In the genomic region with DNA sequence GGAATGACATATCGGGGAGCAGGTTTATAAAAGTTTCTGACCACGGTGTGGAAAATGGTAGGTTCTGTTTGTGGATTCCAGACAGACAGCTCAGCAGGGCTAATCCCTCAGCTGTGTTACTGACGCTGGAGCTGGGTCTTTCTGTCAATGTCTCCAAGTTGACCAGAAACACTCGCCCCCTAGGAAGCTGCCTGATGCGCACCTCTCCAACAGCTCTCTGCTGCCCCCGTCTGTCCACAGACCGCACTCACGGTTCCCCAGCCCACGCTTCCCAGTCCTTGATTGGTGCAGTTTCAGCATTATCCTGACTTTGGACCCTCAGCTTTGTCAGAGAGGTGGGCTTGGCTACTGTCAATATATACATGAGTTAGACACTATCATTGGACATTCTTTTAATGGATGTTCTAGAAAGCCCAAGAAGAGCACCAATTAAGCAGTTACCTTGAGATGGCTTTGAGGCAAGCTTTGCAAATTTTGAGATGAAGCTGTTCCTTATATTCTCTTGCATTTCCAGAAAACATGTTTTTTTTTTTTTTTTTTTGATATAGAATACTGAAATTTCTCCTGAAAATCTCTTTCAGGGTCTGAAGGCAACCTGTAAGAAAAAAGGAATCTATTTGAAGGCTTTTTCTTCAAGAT, we compare ENCODE assay signal across 8 cellular contexts.
DNase-seq lines count a peak whose midpoint lies in the region; ATAC-seq and TF ChIP-seq lines count a peak whose summit lies in the region.

No MANE protein-coding gene starts in this region.

- POLR2A ChIA-PET in activated B cell treated with CpG ODN at 0.5 μM for 24 hours (lab: Charles Lee): interaction anchor here (0.9 kb wide), 2 partner anchors 196 to 603 kb away, joined by 3 to 4 read pairs; no protein-coding TSS in a partner anchor

- no peaks in the 10 kb centered on the region for H3K79me2 ChIP-seq in mammary epithelial cell (ENCODE audit: insufficient read depth, low read length)

- H3K27ac Mint-ChIP-seq in activated B cell treated with CpG ODN at 0.5 μM for 24 hours: no peak overlapping the region

- WGBS in mammary epithelial cell (ENCODE audit: low coverage, missing lambda C conversion rate): 20% methylated on average over 9 of the region's 9 CpGs

- H3K4me1 ChIP-seq in mammary epithelial cell (ENCODE audit: insufficient read depth, low read length): no peaks in the 10 kb centered on the region

- dilution Hi-C loops in mammary epithelial cell (cut with HindIII; ENCODE audit: low sequenced_read_pairs): loop anchor here (25.0 kb wide), 1 partner anchor 404 kb away; no protein-coding TSS in a partner anchor

- no peak overlapping the region for H3K4me3 Mint-ChIP-seq in activated B cell treated with CpG ODN at 0.5 μM for 24 hours

- CTCF ChIA-PET in activated B cell treated with CpG ODN at 0.5 μM for 24 hours (lab: Charles Lee): interaction anchor here (0.7 to 3.8 kb wide), 52 partner anchors 8 to 1239 kb away, joined by 3 to 140 read pairs (median 4); partner anchors contain the start of gene TBC1D5
- CTCF ChIA-PET in mammary epithelial cell (lab: Charles Lee; ENCODE audit: low non-redundant PET): interaction anchor here (0.5 to 1.3 kb wide), 5 partner anchors 79 to 944 kb away, joined by 3 to 10 read pairs (median 6); no protein-coding TSS in a partner anchor

- H2AFZ ChIP-seq in mammary epithelial cell (ENCODE audit: low read depth, low read length): no peak overlapping the region

- ATAC-seq in HG02840 (IDR thresholded peaks at IDR 0.05; ENCODE audit: low FRiP score, unreplicated experiment): peak; percentile 79
- peak; percentile 93 for ATAC-seq in activated B cell treated with CpG ODN at 0.5 μM for 24 hours (ENCODE audit: low read depth)

- in situ Hi-C loops in mammary epithelial cell (cut with MboI; ENCODE audit: low sequenced_read_pairs in 2 of 2): loop anchor here (25.0 kb wide), 4 partner anchors 204 to 579 kb away; no protein-coding TSS in a partner anchor

- H3K36me3 Mint-ChIP-seq in activated B cell treated with CpG ODN at 0.5 μM for 24 hours (ENCODE audit: low read depth): no peaks in the 10 kb centered on the region

- peak; percentile 39 to 56 for DNase-seq in NCI-H524 (lab: John Stamatoyannopoulos, UW)
- DNase-seq in NCI-H524 treated with DMSO at 0.1 percent for 48 hours (lab: John Stamatoyannopoulos, UW): no peak
- DNase-seq in NCI-H1930 (lab: John Stamatoyannopoulos, UW): peak; percentile 1 to 6
- DNase-seq in activated B cell treated with CpG ODN at 0.5 μM for 24 hours: peak; percentile 72
- DNase-seq in mammary epithelial cell: peak; percentile 23
- peak; percentile 58 for DNase-seq in kidney glomerular epithelial cell (lab: John Stamatoyannopoulos, UW)
- DNase-seq in stimulated activated CD4-positive, alpha-beta T cell treated with anti-CD3 and anti-CD28 coated beads, Interleukin-4, amount 100 ng/mL, for 1 hour: peak; percentile 77

- intact Hi-C loops in activated B cell treated with CpG ODN at 0.5 μM for 24 hours (cut with micrococcal nuclease) (loop anchor here (1.0 to 5.0 kb wide), 6 partner anchors 196 to 1240 kb away; no protein-coding TSS in a partner anchor), mammary epithelial cell (cut with micrococcal nuclease) (loop anchor here (1.0 to 2.0 kb wide), 5 partner anchors 197 to 454 kb away; no protein-coding TSS in a partner anchor)

- H3K36me3 ChIP-seq in mammary epithelial cell (ENCODE audit: insufficient read depth, low read length): no peaks in the 10 kb centered on the region

- no peak overlapping the region for H3K4me3 ChIP-seq in mammary epithelial cell (replicated peaks in 1 of 3; ENCODE audit: insufficient read depth in 1 of 3, low read depth in 2 of 3, low read length in 3 of 3)

- no peak overlapping the region for H3K27ac ChIP-seq in mammary epithelial cell (ENCODE audit: insufficient read depth, low read depth, low read length)

- no peak overlapping the region for H3K4me2 ChIP-seq in mammary epithelial cell (ENCODE audit: insufficient read depth, low read depth, low read length)

- TF ChIP-seq CTCF in activated B cell treated with CpG ODN at 0.5 μM for 24 hours (IDR thresholded peaks at IDR 0.05): peak; percentile 86
- peak; percentile 98 for TF ChIP-seq CTCF in mammary epithelial cell (conservative IDR thresholded peaks at IDR 0.05 in 1 of 2, IDR thresholded peaks at IDR 0.05 in 1 of 2; ENCODE audit: extremely low read depth in 1 of 2, insufficient read depth in 1 of 2, low read depth in 1 of 2, low read length in 2 of 2)

- no peaks in the 10 kb centered on the region for H4K20me1 ChIP-seq in mammary epithelial cell (ENCODE audit: insufficient read depth, low read length)

- H3K27me3 ChIP-seq in mammary epithelial cell (ENCODE audit: insufficient read depth, low read length): no peaks in the 10 kb centered on the region

- no peak overlapping the region for H3K9ac ChIP-seq in mammary epithelial cell (ENCODE audit: insufficient read depth, low read length)

- no peaks in the 10 kb centered on the region for H3K9me3 ChIP-seq in mammary epithelial cell (replicated peaks; ENCODE audit: insufficient read depth, low read length)

- H3K27me3 Mint-ChIP-seq in activated B cell treated with CpG ODN at 0.5 μM for 24 hours: no peaks in the 10 kb centered on the region

- H3K4me1 Mint-ChIP-seq in activated B cell treated with CpG ODN at 0.5 μM for 24 hours: no peaks in the 10 kb centered on the region

- BruUV-seq in mammary epithelial cell (replicated peaks; lab: Mats Ljungman, UMichigan): no TSS peak

- H3K9me3 Mint-ChIP-seq in activated B cell treated with CpG ODN at 0.5 μM for 24 hours: no peaks in the 10 kb centered on the region
